In genomic region chrX:107729558-107730297, GRCh38 we compare ENCODE assay signal across 12 cellular contexts. TPM values are rescaled to one million over a fixed set of nuclear protein-coding genes. Genes with fewer than 3 reads are reported as not detected.
A peak's percentile ranks its signal among the peaks of the same experiment; 100 is the strongest.
DNase-seq lines count a peak whose midpoint lies in the region; ATAC-seq, FAIRE-seq and TF ChIP-seq lines count a peak whose summit lies in the region.
"Had no signal": no experiment of that assay in that cellular context is flagged by ENCODE, and none has a peak within 500 bp of the region (broad histone marks: within the 10 kb centered on the region; RNA-seq: fewer than 3 reads in every experiment).

No MANE protein-coding gene starts in this region.

- no peak overlapping the region for H3K56ac ChIP-seq in IMR-90 (ENCODE audit: extremely low read depth, insufficient read depth, low read length)

- BruUV-seq in MCF 10A (replicated peaks; lab: Mats Ljungman, UMichigan) (no TSS peak), IMR-90 (replicated peaks; lab: Mats Ljungman, UMichigan) (no TSS peak)

- H3K4me3 Mint-ChIP-seq in MCF 10A (ENCODE audit: unreplicated experiment) (no peak overlapping the region), endothelial cell (ENCODE audit: unreplicated experiment) (no peak overlapping the region)
- H3K4me3 Mint-ChIP-seq: dendritic cell treated with granulocyte-macrophage colony-stimulating factor and Interleukin-4, amounts not matched to agents 40 ng/mL and 50 ng/mL, for 4 days had no signal

- no peak for TF ChIP-seq RAD21 in IMR-90 (IDR thresholded peaks at IDR 0.05; ENCODE audit: low read length)

- H2BK5ac ChIP-seq in IMR-90 (ENCODE audit: low read depth, low read length, poor library complexity, severe bottlenecking), result no peak overlapping the region

- CTCF ChIA-PET in MCF 10A (lab: Yijun Ruan, JAX) (interaction anchor here (1.2 to 4.7 kb wide), 3 partner anchors 9 to 45 kb away, joined by 3 to 17 read pairs (median 5); partner anchors contain the start of gene TSC22D3), IMR-90 (lab: Yijun Ruan, JAX) (interaction anchor here (0.5 to 0.7 kb wide), 2 partner anchors 68 to 809 kb away, joined by 3 to 4 read pairs; partner anchors contain the start of gene CLDN2)

- H4K91ac ChIP-seq in IMR-90 (ENCODE audit: insufficient read depth, low read depth, low read length), result no peak overlapping the region

- WGBS in IMR-90 (ENCODE audit: extremely low coverage in 2 of 2, insufficient read length in 1 of 2), 2 experiments, result no CpG with 5 or more reads among the region's 8 CpGs

- no peak overlapping the region for H3K18ac ChIP-seq in IMR-90 (ENCODE audit: low read depth, low read length)

- H3K36me3 Mint-ChIP-seq in MCF 10A (ENCODE audit: insufficient read depth, unreplicated experiment) (no peaks in the 10 kb centered on the region), endothelial cell (ENCODE audit: low read depth, unreplicated experiment) (no peaks in the 10 kb centered on the region)

- POLR2A ChIA-PET in MCF 10A (lab: Yijun Ruan, JAX), result interaction anchor here (0.7 to 7.3 kb wide), 6 partner anchors 12 to 97 kb away, joined by 3 to 119 read pairs (median 4); partner anchors contain the start of genes NCBP2L and TSC22D3
- POLR2A ChIA-PET in IMR-90 (lab: Charles Lee; ENCODE audit: unreplicated experiment), result no interaction called here

- H3K23ac ChIP-seq in IMR-90 (ENCODE audit: low read depth, low read length), result no peak overlapping the region

- ATAC-seq in IMR-90 (ENCODE audit: low read depth) (no peak), left ventricle myocardium superior (peak; percentile 80), HG03521 (IDR thresholded peaks at IDR 0.05; ENCODE audit: unreplicated experiment) (no peak)

- H3K4ac ChIP-seq in IMR-90 (ENCODE audit: low read depth, low read length), result no peak overlapping the region

- H2AK5ac ChIP-seq in IMR-90 (ENCODE audit: low read depth, low read length), result no peak overlapping the region

- H3K4me1 ChIP-seq in breast epithelium, result peaks cover 0 to 4% of the 10 kb centered on the region in 2 donors
- H3K4me1 ChIP-seq in IMR-90 (ENCODE audit: control insufficient read depth, insufficient read depth, low read length), result peaks cover 7% of the 10 kb centered on the region
- H3K4me1 ChIP-seq in uterus, result peaks cover 4% of the 10 kb centered on the region in 2 donors

- no peak overlapping the region for H2BK15ac ChIP-seq in IMR-90 (ENCODE audit: low read depth, low read length)

- H3K9me3 ChIP-seq in breast epithelium, result no peaks in the 10 kb centered on the region
- no peaks in the 10 kb centered on the region for H3K9me3 ChIP-seq in IMR-90 (ENCODE audit: control insufficient read depth, insufficient read depth, low read length)
- no peaks in the 10 kb centered on the region for H3K9me3 ChIP-seq in uterus

- H3K27ac Mint-ChIP-seq in MCF 10A (ENCODE audit: low read depth, unreplicated experiment) (no peak overlapping the region), endothelial cell (ENCODE audit: unreplicated experiment) (no peak overlapping the region)
- H3K27ac Mint-ChIP-seq: dendritic cell treated with granulocyte-macrophage colony-stimulating factor and Interleukin-4, amounts not matched to agents 40 ng/mL and 50 ng/mL, for 4 days had no signal

- H3K4me2 ChIP-seq in IMR-90 (ENCODE audit: low read depth, low read length), result no peak overlapping the region

- H3K9me1 ChIP-seq in IMR-90 (ENCODE audit: insufficient read depth, low read length), result no peaks in the 10 kb centered on the region

- H3K4me1 Mint-ChIP-seq in MCF 10A (ENCODE audit: insufficient read depth, unreplicated experiment) (peaks cover 15% of the 10 kb centered on the region), endothelial cell (ENCODE audit: unreplicated experiment) (peaks cover 6% of the 10 kb centered on the region)

- no peak for FAIRE-seq in urothelium cell line (lab: Jason Lieb, UNC)

- H2BK20ac ChIP-seq in IMR-90 (ENCODE audit: low read depth, low read length), result no peak overlapping the region

- no peak overlapping the region for H4K8ac ChIP-seq in IMR-90 (ENCODE audit: low read depth in 2 of 2, low read length in 2 of 2)

- no peak overlapping the region for H4K5ac ChIP-seq in IMR-90 (ENCODE audit: low read depth, low read length)

- H3K4me3 ChIP-seq in breast epithelium (no peak overlapping the region), IMR-90 (ENCODE audit: insufficient read depth, low read depth, low read length) (no peak overlapping the region), uterus (no peak overlapping the region)
- H3K4me3 ChIP-seq: skin epidermis had no signal

- in situ Hi-C loops in IMR-90 (cut with MboI; ENCODE audit: low sequenced_read_pairs), result no loop called here

- H3K27ac ChIP-seq in breast epithelium (peak overlapping the region; percentile 55 to 65), IMR-90 (ENCODE audit: insufficient read depth, low read length) (no peak overlapping the region), uterus (peak overlapping the region; percentile 74 to 87)

- DNase-seq in breast epithelium (ENCODE audit: low spot score in 2 of 2) (no peak), MCF 10A (ENCODE audit: unreplicated experiment) (no peak), IMR-90 (no peak), left ventricle myocardium superior (peak; percentile 75), uterus (peak; percentile 63 to 87), endothelial cell (ENCODE audit: low spot score) (no peak), urothelium cell line (ENCODE audit: low spot score) (no peak)
- DNase-seq: DND-41 had no signal

- H3K27me3 ChIP-seq in breast epithelium (peaks cover 0 to 14% of the 10 kb centered on the region in 2 donors), IMR-90 (ENCODE audit: control insufficient read depth, insufficient read depth, low read length) (peaks cover 5% of the 10 kb centered on the region), uterus (no peaks in the 10 kb centered on the region)

- no peak overlapping the region for H2AFZ ChIP-seq in IMR-90 (replicated peaks; ENCODE audit: low read length, poor library complexity)

- no peak overlapping the region for H2BK120ac ChIP-seq in IMR-90 (ENCODE audit: low read depth, low read length)

- H3K9me3 Mint-ChIP-seq in MCF 10A (ENCODE audit: unreplicated experiment) (no peaks in the 10 kb centered on the region), endothelial cell (ENCODE audit: unreplicated experiment) (no peaks in the 10 kb centered on the region)
- H3K9me3 Mint-ChIP-seq: dendritic cell treated with granulocyte-macrophage colony-stimulating factor and Interleukin-4, amounts not matched to agents 40 ng/mL and 50 ng/mL, for 4 days had no signal

- dilution Hi-C loops in IMR-90 (cut with HindIII; ENCODE audit: low sequenced_read_pairs, unreplicated experiment), result no loop called here

- no peaks in the 10 kb centered on the region for H3K36me3 ChIP-seq in breast epithelium
- H3K36me3 ChIP-seq in IMR-90 (ENCODE audit: control insufficient read depth, insufficient read depth, low read length), result no peaks in the 10 kb centered on the region
- H3K36me3 ChIP-seq in uterus, result no peaks in the 10 kb centered on the region

- peak overlapping the region; percentile 15 for H2AK9ac ChIP-seq in IMR-90 (replicated peaks; ENCODE audit: low read depth, low read length, poor library complexity)

- H3K14ac ChIP-seq in IMR-90 (replicated peaks; ENCODE audit: low read depth, low read length), result no peak overlapping the region

- H3K79me1 ChIP-seq in IMR-90 (ENCODE audit: low read depth in 1 of 2, low read length in 2 of 2), result no peaks in the 10 kb centered on the region

- H4K20me1 ChIP-seq in IMR-90 (ENCODE audit: insufficient read depth, low read length), result no peaks in the 10 kb centered on the region

- H3K27me3 Mint-ChIP-seq in MCF 10A (ENCODE audit: insufficient read depth, unreplicated experiment) (peaks cover 44% of the 10 kb centered on the region), endothelial cell (ENCODE audit: unreplicated experiment) (no peaks in the 10 kb centered on the region)
- H3K27me3 Mint-ChIP-seq: dendritic cell treated with granulocyte-macrophage colony-stimulating factor and Interleukin-4, amounts not matched to agents 40 ng/mL and 50 ng/mL, for 4 days had no signal

- intact Hi-C loops in breast epithelium (cut with DNase I; ENCODE audit: low total_unique reads) (no loop called here), MCF 10A (cut with micrococcal nuclease) (loop anchor here (5.0 kb wide), 1 partner anchor 57 kb away; no protein-coding TSS in a partner anchor), IMR-90 (cut with micrococcal nuclease) (no loop called here), left ventricle myocardium superior (cut with micrococcal nuclease) (loop anchor here (5.0 kb wide), 1 partner anchor 48 kb away; the partner anchor contains the start of genes NCBP2L and TSC22D3), uterus (cut with DNase I; ENCODE audit: low total_unique reads) (no loop called here)

- TF ChIP-seq CTCF in breast epithelium (IDR thresholded peaks at IDR 0.05) (no peak), MCF 10A (IDR thresholded peaks at IDR 0.05; ENCODE audit: unreplicated experiment) (no peak), IMR-90 (conservative IDR thresholded peaks at IDR 0.05; ENCODE audit: low read depth, low read length) (no peak), uterus (IDR thresholded peaks at IDR 0.05) (peak in 2 of 4 experiments; percentile 7 to 21), endothelial cell (IDR thresholded peaks at IDR 0.05; ENCODE audit: unreplicated experiment) (no peak)

- H3K9ac ChIP-seq in IMR-90 (ENCODE audit: low read depth, low read length), result no peak overlapping the region

- no peak for TF ChIP-seq POLR2A in breast epithelium (IDR thresholded peaks at IDR 0.05)
- TF ChIP-seq POLR2A in IMR-90 (IDR thresholded peaks at IDR 0.05; ENCODE audit: low read depth, low read length), result no peak
- peak in 1 of 2 donors; percentile 21 for TF ChIP-seq POLR2A in uterus (IDR thresholded peaks at IDR 0.05)

TF ChIP-seq in IMR-90, 13 proteins besides CTCF, POLR2A, EP300 and RAD21 (continues in another document):
- no peak for TF ChIP-seq MAZ (IDR thresholded peaks at IDR 0.05; ENCODE audit: borderline replicate concordance, low read depth, low read length)
- TF ChIP-seq CEBPB (IDR thresholded peaks at IDR 0.05; ENCODE audit: low read depth, low read length), result no peak
- no peak for TF ChIP-seq BHLHE40 (IDR thresholded peaks at IDR 0.05; ENCODE audit: low read depth, low read length)

RNA-seq across cellular contexts. Expression of gene TSC22D3, which starts 45.9 kb away (rescaled TPM):
- total RNA-seq in breast epithelium (1,000 to 10,000 TPM in 1 of 3 donors, 100 to 1,000 TPM in 2; 606 to 1,046 (median 681) TPM), MCF 10A (2022) (115 and 124 TPM in 2 replicates), IMR-90 (2012; rRNA removed) (9.9 and 13.1 TPM in 2 replicates), left ventricle myocardium superior (63.3 TPM), uterus (100 to 1,000 TPM; 101 to 786 (median 475) TPM), endothelial cell (ENCODE audit: unreplicated experiment) (68.7 TPM)
- polyA plus RNA-seq in IMR-90 (2012; rRNA removed), result 14.0 and 14.5 TPM in 2 replicates
- polyA plus RNA-seq in IMR-90 (2012; cell fraction: cytosol; rRNA removed), result 9.6 and 12.3 TPM in 2 replicates
- 42.4 and 69.0 TPM in 2 replicates for polyA plus RNA-seq in IMR-90 (2012; cell fraction: nucleus; rRNA removed; ENCODE audit: low replicate concordance)

RNA-seq across cellular contexts. Expression of gene NCBP2L, which starts 47.8 kb away (rescaled TPM):
- total RNA-seq in breast epithelium, result not detected
- total RNA-seq in MCF 10A (2022), result not detected in 2 replicates
- not detected in 2 replicates for total RNA-seq in IMR-90 (2012; rRNA removed)
- polyA plus RNA-seq in IMR-90 (2012; rRNA removed), result not detected in 2 replicates
- polyA plus RNA-seq in IMR-90 (2012; cell fraction: cytosol; rRNA removed), result not detected in 2 replicates
- polyA plus RNA-seq in IMR-90 (2012; cell fraction: nucleus; rRNA removed; ENCODE audit: low replicate concordance), result not detected in 2 replicates
- not detected for total RNA-seq in left ventricle myocardium superior
- not detected for total RNA-seq in uterus
- not detected for total RNA-seq in endothelial cell (ENCODE audit: unreplicated experiment)
- total RNA-seq: NCI-H460 had no signal

Comparison
In these comparisons a context has a peak if more than half of its experiments do, and no peak if none do; other contexts are left out.
1. intact Hi-C loops: an anchor here in MCF 10A (5.0 kb wide) and left ventricle myocardium superior (5.0 kb wide); none called in breast epithelium, IMR-90 and uterus.
2. DNase-seq: peak in left ventricle myocardium superior (single experiment) and uterus (2 of 2); none in breast epithelium (0 of 2), MCF 10A (single experiment), IMR-90 (single experiment), endothelial cell (single experiment) and urothelium cell line (single experiment).